ENCODE assay signal across 9 cellular contexts in genomic region chr4:6658635-6659075, GRCh38. TPM values are rescaled to one million over a fixed set of nuclear protein-coding genes. Genes with fewer than 3 reads are reported as not detected.
DNase-seq lines count a peak whose midpoint lies in the region; ATAC-seq and TF ChIP-seq lines count a peak whose summit lies in the region.
"Had no signal": no experiment of that assay in that cellular context is flagged by ENCODE, and none has a peak within 500 bp of the region (broad histone marks: within the 10 kb centered on the region; RNA-seq: fewer than 3 reads in every experiment).

No MANE protein-coding gene starts in this region.

- H3K27me3 ChIP-seq in right atrium auricular region = no peaks in the 10 kb centered on the region
- peaks cover 3 to 27% (median 12%) of the 10 kb centered on the region in 3 donors for H3K27me3 ChIP-seq in skeletal muscle tissue (ENCODE audit: control insufficient read depth in 3 of 3, insufficient read depth in 3 of 3, low read length in 3 of 3)

- H3K4me3 ChIP-seq in right atrium auricular region = peak overlapping the region; percentile 34 to 52
- peak overlapping the region in 2 of 3 donors; percentile 49 to 61 for H3K4me3 ChIP-seq in skeletal muscle tissue (ENCODE audit: low read length in 3 of 3)

- peak overlapping the region in 2 of 3 donors; percentile 29 to 54 for H3K9ac ChIP-seq in skeletal muscle tissue (ENCODE audit: low read depth in 1 of 3, low read length in 3 of 3)

- peaks cover 0 to 12% of the 10 kb centered on the region in 2 donors for H3K4me1 ChIP-seq in right atrium auricular region
- peaks cover 0 to 5% (median 3%) of the 10 kb centered on the region in 3 donors for H3K4me1 ChIP-seq in skeletal muscle tissue (ENCODE audit: control insufficient read depth in 3 of 3, insufficient read depth in 3 of 3, low read length in 3 of 3)

- peak; percentile 56 for ATAC-seq in HG02798 (IDR thresholded peaks at IDR 0.05; ENCODE audit: poor library complexity, unreplicated experiment)
- ATAC-seq in GM21367 (IDR thresholded peaks at IDR 0.05; ENCODE audit: unreplicated experiment) = no peak

- H3K27ac ChIP-seq in right atrium auricular region = peak overlapping the region; percentile 56 to 62
- H3K27ac ChIP-seq in skeletal muscle tissue (ENCODE audit: low read depth, low read length) = no peak overlapping the region

- TF ChIP-seq CTCF in right atrium auricular region (IDR thresholded peaks at IDR 0.05) = no peak

- DNase-seq in activated naive CD4-positive, alpha-beta T cell treated with anti-CD3 and anti-CD28 coated beads, Interleukin-2, amount 50 U/mL, for 16 hours = peak; percentile 61
- DNase-seq in right atrium auricular region (ENCODE audit: low spot score) = no peak
- no peak for DNase-seq in NCI-H2227 (lab: John Stamatoyannopoulos, UW; ENCODE audit: unreplicated experiment)
- no peak for DNase-seq in kidney glomerular epithelial cell (lab: John Stamatoyannopoulos, UW)
- DNase-seq in NCI-H2171 treated with DMSO at 0.1 percent for 48 hours (lab: John Stamatoyannopoulos, UW) = no peak

- H3K9me3 ChIP-seq in right atrium auricular region (no peaks in the 10 kb centered on the region), skeletal muscle tissue (ENCODE audit: control insufficient read depth in 3 of 3, low read length in 3 of 3) (no peaks in the 10 kb centered on the region)

- no peaks in the 10 kb centered on the region for H3K36me3 ChIP-seq in right atrium auricular region
- no peaks in the 10 kb centered on the region for H3K36me3 ChIP-seq in skeletal muscle tissue (ENCODE audit: control insufficient read depth in 3 of 3, insufficient read depth in 3 of 3, low read length in 3 of 3)

RNA-seq across cellular contexts. Expression of gene MRFAP1, which starts 18.2 kb away (rescaled TPM):
- total RNA-seq in right atrium auricular region (100 to 1,000 TPM; 170 to 176 TPM), skeletal muscle tissue (83.0 TPM)

RNA-seq across cellular contexts. Expression of gene S100P, which starts 35.0 kb away (rescaled TPM):
- total RNA-seq in right atrium auricular region = under 1 TPM in 1 of 2 donors, not detected in 1; 0.35 TPM
- total RNA-seq in skeletal muscle tissue = 0.52 TPM
- total RNA-seq: neural crest cell had no signal

RNA-seq across cellular contexts. Expression of gene MRFAP1L1, which starts 51.0 kb away (rescaled TPM):
- 10 to 100 TPM; 58.2 to 65.3 TPM for total RNA-seq in right atrium auricular region
- total RNA-seq in skeletal muscle tissue = 32.9 TPM

RNA-seq across cellular contexts. Expression of gene BLOC1S4, which starts 57.3 kb away (rescaled TPM):
- total RNA-seq in right atrium auricular region = 10 to 100 TPM in 1 of 2 donors, 1 to 10 TPM in 1; 8.4 to 17.4 TPM
- 6.3 TPM for total RNA-seq in skeletal muscle tissue
